Comparison of ENCODE assay signal across 21 cellular contexts in the genomic region with DNA sequence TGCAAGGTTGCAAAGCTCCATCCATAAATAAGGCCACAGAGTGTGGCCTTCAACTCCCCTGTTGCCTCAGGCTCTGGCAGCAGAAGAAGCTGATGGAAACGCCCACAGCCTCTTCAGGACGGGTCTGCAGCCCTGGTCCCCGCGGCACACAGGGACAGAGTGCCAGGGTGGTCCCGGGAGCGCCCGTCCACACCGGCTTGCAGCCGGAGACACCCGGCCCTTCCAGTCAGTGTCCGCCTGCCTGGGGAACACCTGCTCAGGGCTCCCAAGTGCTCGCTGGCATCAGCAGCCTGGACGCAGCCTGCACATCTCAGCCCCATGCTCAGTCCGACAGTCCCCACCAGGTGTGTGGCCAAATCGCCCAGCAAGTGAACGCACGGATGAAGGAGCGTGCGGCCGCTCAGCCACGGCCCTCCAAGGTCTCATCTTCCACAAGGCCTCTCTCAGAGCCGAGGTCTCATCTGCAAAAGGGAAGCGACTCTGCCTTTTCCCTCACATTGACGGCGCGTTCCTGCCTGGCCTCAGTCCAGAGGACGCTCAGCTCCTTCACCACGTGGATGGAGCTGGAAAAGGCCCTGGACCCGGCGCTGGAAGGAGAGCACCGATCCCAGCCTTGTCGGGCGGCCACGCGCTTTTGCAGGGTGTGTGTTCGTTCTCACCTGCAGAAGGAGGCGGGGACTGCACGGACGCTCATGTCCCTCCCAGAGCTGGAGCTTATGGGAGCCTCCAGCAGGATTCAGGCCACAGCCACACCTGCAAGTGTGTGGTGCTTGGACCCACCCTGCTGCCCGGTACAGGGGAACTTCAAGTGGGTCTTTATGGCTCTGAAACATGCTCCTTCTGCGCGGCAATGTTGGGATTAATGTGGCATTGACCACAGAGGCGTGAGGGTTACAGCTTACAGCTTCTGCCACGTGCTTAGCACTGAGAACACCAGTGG.
DNase-seq lines count a peak whose midpoint lies in the region; ATAC-seq and TF ChIP-seq lines count a peak whose summit lies in the region.
"Had no signal": no experiment of that assay in that cellular context is flagged by ENCODE, and none has a peak within 500 bp of the region (broad histone marks: within the 10 kb centered on the region; RNA-seq: fewer than 3 reads in every experiment).

No MANE protein-coding gene starts in this region.

- no peak overlapping the region for H3K4me3 ChIP-seq in tibial artery
- H3K4me3 ChIP-seq: BLaER1 treated with 17β-estradiol and CSF1 and Interleukin-3, amounts not matched to agents 10 nM and 100 nM; pancreas had no signal

- CTCF ChIA-PET in activated CD8-positive, alpha-beta memory T cell treated with anti-CD3 and anti-CD28 coated beads, Interleukin-2, amount 10 ng/mL, durations not matched to agents 7 days and 5 days (lab: Charles Lee), result no interaction called here

- H3K36me3 ChIP-seq in tibial artery, result no peaks in the 10 kb centered on the region
- H3K36me3 ChIP-seq: BLaER1 treated with 17β-estradiol and CSF1 and Interleukin-3, amounts not matched to agents 10 nM and 100 nM; pancreas had no signal

- no peak overlapping the region for H3K27ac ChIP-seq in tibial artery
- H3K27ac ChIP-seq: BLaER1 treated with 17β-estradiol and CSF1 and Interleukin-3, amounts not matched to agents 10 nM and 100 nM; epithelial cell of prostate; foreskin keratinocyte; pancreas had no signal

- H3K27me3 Mint-ChIP-seq in activated T-cell treated with anti-CD3 and anti-CD28 coated beads, Interleukin-2, amount 50 U/mL, for 24 hours, result peaks cover 13% of the 10 kb centered on the region
- H3K27me3 Mint-ChIP-seq in activated CD8-positive, alpha-beta memory T cell treated with anti-CD3 and anti-CD28 coated beads, Interleukin-2, amount 10 ng/mL, durations not matched to agents 7 days and 5 days, result peaks cover 12% of the 10 kb centered on the region

- H3K27me3 ChIP-seq in tibial artery, result peaks cover 0 to 31% of the 10 kb centered on the region in 2 donors
- H3K27me3 ChIP-seq: BLaER1 treated with 17β-estradiol and CSF1 and Interleukin-3, amounts not matched to agents 10 nM and 100 nM; pancreas had no signal

- no peak for ATAC-seq in activated CD8-positive, alpha-beta memory T cell treated with anti-CD3 and anti-CD28 coated beads, Interleukin-2, amount 10 ng/mL, durations not matched to agents 7 days and 5 days
- ATAC-seq in HG03095 (IDR thresholded peaks at IDR 0.05; ENCODE audit: unreplicated experiment), result no peak
- ATAC-seq: foreskin keratinocyte, pancreas had no signal

- no peak overlapping the region for H3K27ac Mint-ChIP-seq in activated T-cell treated with anti-CD3 and anti-CD28 coated beads, Interleukin-2, amount 50 U/mL, for 24 hours
- H3K27ac Mint-ChIP-seq in activated CD8-positive, alpha-beta memory T cell treated with anti-CD3 and anti-CD28 coated beads, Interleukin-2, amount 10 ng/mL, durations not matched to agents 7 days and 5 days, result no peak overlapping the region
- H3K27ac Mint-ChIP-seq: activated naive CD8-positive, alpha-beta T cell; brain; IgD-negative memory B cell had no signal

- H3K4me1 Mint-ChIP-seq in activated T-cell treated with anti-CD3 and anti-CD28 coated beads, Interleukin-2, amount 50 U/mL, for 24 hours (ENCODE audit: low read depth), result no peaks in the 10 kb centered on the region
- H3K4me1 Mint-ChIP-seq in activated CD8-positive, alpha-beta memory T cell treated with anti-CD3 and anti-CD28 coated beads, Interleukin-2, amount 10 ng/mL, durations not matched to agents 7 days and 5 days, result no peaks in the 10 kb centered on the region
- H3K4me1 Mint-ChIP-seq: brain, IgD-negative memory B cell had no signal

- DNase-seq in activated T-cell treated with anti-CD3 and anti-CD28 coated beads, Interleukin-2, amount 50 U/mL, for 24 hours, result peak; percentile 19
- DNase-seq in activated T-cell treated with anti-CD3 and anti-CD28 coated beads for 4 hours (no peak), mesenteric fat pad (ENCODE audit: low spot score) (peak; percentile 89), tibial artery (peak; percentile 11 to 43), NK-92 (lab: John Stamatoyannopoulos, UW; ENCODE audit: unreplicated experiment) (no peak)
- DNase-seq in activated CD8-positive, alpha-beta memory T cell treated with anti-CD3 and anti-CD28 coated beads, Interleukin-2, amount 10 ng/mL, durations not matched to agents 7 days and 5 days, result peak; percentile 31
- DNase-seq in stimulated activated CD4-positive, alpha-beta T cell treated with anti-CD3 and anti-CD28 coated beads, Interleukin-4, amount 100 ng/mL, for 4 hours, result no peak
- DNase-seq: activated CD4-positive, alpha-beta T cell treated with anti-CD3 and anti-CD28 coated beads for 48 hours; foreskin keratinocyte; GOT3; NCI-H1694 treated with DMSO at 0.1 percent for 48 hours; NCI-H2227 treated with DMSO at 0.1 percent for 48 hours; NK-92 treated with Interleukin-12 subunit alpha and Interleukin-12 subunit beta, amount 100 ng/mL, for 24 hours; stimulated activated CD4-positive, alpha-beta T cell treated with anti-CD3 and anti-CD28 coated beads, Interleukin-2, amount 100 ng/mL, for 48 hours had no signal

- TF ChIP-seq CTCF in tibial artery (IDR thresholded peaks at IDR 0.05), result no peak

- intact Hi-C loops in tibial artery (cut with DNase I; ENCODE audit: low total_unique reads), result no loop called here

- no peak overlapping the region for H3K4me3 Mint-ChIP-seq in activated T-cell treated with anti-CD3 and anti-CD28 coated beads, Interleukin-2, amount 50 U/mL, for 24 hours
- no peak overlapping the region for H3K4me3 Mint-ChIP-seq in activated CD8-positive, alpha-beta memory T cell treated with anti-CD3 and anti-CD28 coated beads, Interleukin-2, amount 10 ng/mL, durations not matched to agents 7 days and 5 days
- H3K4me3 Mint-ChIP-seq: activated naive CD8-positive, alpha-beta T cell; brain; IgD-negative memory B cell had no signal

- H3K9me3 Mint-ChIP-seq in activated T-cell treated with anti-CD3 and anti-CD28 coated beads, Interleukin-2, amount 50 U/mL, for 24 hours, result no peaks in the 10 kb centered on the region
- H3K9me3 Mint-ChIP-seq in activated CD8-positive, alpha-beta memory T cell treated with anti-CD3 and anti-CD28 coated beads, Interleukin-2, amount 10 ng/mL, durations not matched to agents 7 days and 5 days (ENCODE audit: low read depth), result no peaks in the 10 kb centered on the region

- no peaks in the 10 kb centered on the region for H3K36me3 Mint-ChIP-seq in activated T-cell treated with anti-CD3 and anti-CD28 coated beads, Interleukin-2, amount 50 U/mL, for 24 hours (ENCODE audit: low read depth)
- H3K36me3 Mint-ChIP-seq in activated CD8-positive, alpha-beta memory T cell treated with anti-CD3 and anti-CD28 coated beads, Interleukin-2, amount 10 ng/mL, durations not matched to agents 7 days and 5 days, result peaks cover 1% of the 10 kb centered on the region
- H3K36me3 Mint-ChIP-seq: activated naive CD8-positive, alpha-beta T cell; brain; IgD-negative memory B cell had no signal

- H3K4me1 ChIP-seq in tibial artery, result no peaks in the 10 kb centered on the region
- H3K4me1 ChIP-seq: BLaER1 treated with 17β-estradiol and CSF1 and Interleukin-3, amounts not matched to agents 10 nM and 100 nM; foreskin keratinocyte; pancreas had no signal

- no peaks in the 10 kb centered on the region for H3K9me3 ChIP-seq in tibial artery
- H3K9me3 ChIP-seq: pancreas had no signal

Comparison
In these comparisons a context has a peak if more than half of its experiments do, and no peak if none do; other contexts are left out.
1. DNase-seq: peak in activated T-cell treated with anti-CD3 and anti-CD28 coated beads, Interleukin-2, amount 50 U/mL, for 24 hours (single experiment), activated CD8-positive, alpha-beta memory T cell treated with anti-CD3 and anti-CD28 coated beads, Interleukin-2, amount 10 ng/mL, durations not matched to agents 7 days and 5 days (single experiment), mesenteric fat pad (single experiment) and tibial artery (2 of 2); none in activated T-cell treated with anti-CD3 and anti-CD28 coated beads for 4 hours (single experiment), NK-92 (single experiment) and stimulated activated CD4-positive, alpha-beta T cell treated with anti-CD3 and anti-CD28 coated beads, Interleukin-4, amount 100 ng/mL, for 4 hours (0 of 2).